In the genomic region with DNA sequence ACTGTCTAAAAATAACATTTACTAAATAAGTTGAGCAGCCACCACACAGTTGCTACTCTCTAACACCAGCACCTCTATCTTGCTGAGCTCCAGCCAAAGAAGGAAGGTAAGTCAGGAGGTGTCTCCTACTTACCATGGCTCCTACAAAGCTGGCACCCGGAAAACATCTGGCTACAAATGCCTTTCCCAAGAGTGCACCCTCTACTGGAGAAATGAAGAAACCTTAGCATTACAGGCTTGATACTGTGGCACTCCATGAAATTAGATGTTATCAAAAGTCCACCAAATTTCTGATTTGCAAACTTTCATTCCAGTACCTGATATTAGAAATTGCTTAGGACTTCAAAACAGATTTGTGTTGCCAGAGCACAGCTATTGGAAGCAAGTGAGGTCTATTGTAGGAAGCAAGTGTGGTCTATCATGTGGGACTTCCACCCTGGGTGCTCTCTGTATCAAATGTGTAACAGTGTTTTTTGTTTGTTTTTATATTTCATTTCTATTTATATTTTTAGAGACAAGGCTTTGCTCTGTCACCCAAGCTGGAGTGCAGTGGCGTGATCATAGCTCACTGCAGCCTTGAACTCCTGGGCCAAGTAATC, we compare ENCODE assay signal across 8 cellular contexts. TPM values are rescaled to one million over a fixed set of nuclear protein-coding genes. Genes with fewer than 3 reads are reported as not detected.
DNase-seq lines count a peak whose midpoint lies in the region; ATAC-seq, FAIRE-seq and TF ChIP-seq lines count a peak whose summit lies in the region.

No MANE protein-coding gene starts in this region.

- H3K18ac ChIP-seq in H9 (ENCODE audit: insufficient read length, low read depth, low read length): no peak overlapping the region

- H3K4me1 ChIP-seq in H9 (ENCODE audit: insufficient read depth, low read length) (peaks cover 5% of the 10 kb centered on the region; the same call in 1 of the 2 replicates), HepG2 (ENCODE audit: insufficient read depth, low read length) (peaks cover 80% of the 10 kb centered on the region), ascending aorta (no peaks in the 10 kb centered on the region)

- H3K27ac Mint-ChIP-seq in CD14-positive monocyte (no peak overlapping the region), H9 (no peak overlapping the region)

- ATAC-seq in HepG2: peak; percentile 52; the same call in 2 of the 3 replicates
- no peak for ATAC-seq in HG02884 (IDR thresholded peaks at IDR 0.05; ENCODE audit: unreplicated experiment)

- TF ChIP-seq POLR2A in HepG2 (IDR thresholded peaks at IDR 0.05; ENCODE audit: insufficient read depth in 1 of 2, low read depth in 2 of 2, low read length in 2 of 2): no peak

- H4K5ac ChIP-seq in H9 (ENCODE audit: insufficient read length, low read depth, low read length): no peak overlapping the region

- peaks cover 0 to 3% (median 0%) of the 10 kb centered on the region in 3 donors for H3K27me3 Mint-ChIP-seq in CD14-positive monocyte (ENCODE audit: low read depth in 3 of 3)
- H3K27me3 Mint-ChIP-seq in H9 (ENCODE audit: low read depth): peaks cover 2% of the 10 kb centered on the region; the same call in 1 of the 2 replicates

- no peak overlapping the region for H3K56ac ChIP-seq in H9 (ENCODE audit: insufficient read length, low read depth, low read length)

- no peak overlapping the region for H2BK12ac ChIP-seq in H9 (ENCODE audit: insufficient read length, low read depth, low read length)

- peak; percentile 60 for FAIRE-seq in HepG2 (lab: Jason Lieb, UNC)

- no peak overlapping the region for H3K14ac ChIP-seq in H9 (ENCODE audit: insufficient read depth, low read length)

- POLR2A ChIA-PET in HepG2 (lab: Yijun Ruan, JAX): interaction anchor here (1.1 kb wide), 1 partner anchor 25 kb away, joined by 7 read pairs; a partner anchor contains a TSS

- no peak overlapping the region for H2BK5ac ChIP-seq in H9 (ENCODE audit: insufficient read length, low read length)

- H3K4me2 ChIP-seq in H9 (ENCODE audit: insufficient read depth, insufficient read length, low read length): no peak overlapping the region
- no peak overlapping the region; the same call in 1 of the 2 replicates for H3K4me2 ChIP-seq in HepG2 (ENCODE audit: low read depth, low read length)

- H3K23ac ChIP-seq in H9 (ENCODE audit: insufficient read length, low read depth, low read length): no peak overlapping the region

- no peak overlapping the region for H3K4me3 Mint-ChIP-seq in CD14-positive monocyte
- no peak overlapping the region for H3K4me3 Mint-ChIP-seq in H9

- BruUV-seq in HepG2 (replicated peaks; lab: Mats Ljungman, UMichigan): no TSS peak

- H4K20me1 ChIP-seq in H9 (ENCODE audit: control insufficient read depth, insufficient read depth, insufficient read length) (no peaks in the 10 kb centered on the region), HepG2 (ENCODE audit: insufficient read depth, low read length) (no peaks in the 10 kb centered on the region)

- no peak for TF ChIP-seq RAD21 in HepG2 (CRISPR knock-in tag; IDR thresholded peaks at IDR 0.05)

- H3K4me1 Mint-ChIP-seq in CD14-positive monocyte (peaks cover 8% of the 10 kb centered on the region), H9 (peaks cover 23 to 38% of the 10 kb centered on the region in 2 experiments)

- no peak overlapping the region for H2BK120ac ChIP-seq in H9 (ENCODE audit: low read depth, low read length, poor library complexity, severe bottlenecking)

- in situ Hi-C loops in HepG2 (cut with HindIII; ENCODE audit: extremely low pct_ligation_motif_present, low pct_unique_long_range_greater_than_20kb): no loop called here

- intact Hi-C loops in CD14-positive monocyte (cut with micrococcal nuclease): no loop called here
- intact Hi-C loops in HepG2 (cut with micrococcal nuclease; ENCODE audit: unreplicated experiment): loop anchor here (2.0 kb wide), 1 partner anchor 17 kb away; no protein-coding TSS in a partner anchor
- intact Hi-C loops in ascending aorta (cut with DNase I): no loop called here

- no peak for TF ChIP-seq EP300 in HepG2 (IDR thresholded peaks at IDR 0.05; ENCODE audit: low read depth in 2 of 2, low read length in 2 of 2)
- no peak for TF ChIP-seq EP300 in HepG2 (CRISPR knock-in tag; IDR thresholded peaks at IDR 0.05; ENCODE audit: borderline replicate concordance)

- no peak overlapping the region for H3K9ac ChIP-seq in H9 (ENCODE audit: extremely low read depth, insufficient read length, low read length)
- no peak overlapping the region for H3K9ac ChIP-seq in HepG2 (ENCODE audit: insufficient read depth, low read depth, low read length)

- no peaks in the 10 kb centered on the region for H3K36me3 Mint-ChIP-seq in CD14-positive monocyte
- peaks cover 0 to 5% (median 1%) of the 10 kb centered on the region in 3 experiments; a peak in 4 of 7 replicates for H3K36me3 Mint-ChIP-seq in H9 (ENCODE audit: insufficient read depth in 1 of 3, low read depth in 3 of 3)

- H2BK20ac ChIP-seq in H9 (ENCODE audit: low read depth, low read length, poor library complexity, severe bottlenecking): no peak overlapping the region

- H3K9me3 ChIP-seq in H9 (ENCODE audit: control insufficient read depth, low read depth, low read length): no peaks in the 10 kb centered on the region
- H3K9me3 ChIP-seq in WERI-Rb-1 (ENCODE audit: severe bottlenecking): no peaks in the 10 kb centered on the region
- no peaks in the 10 kb centered on the region for H3K9me3 ChIP-seq in HepG2 (ENCODE audit: low read length)
- no peaks in the 10 kb centered on the region for H3K9me3 ChIP-seq in ascending aorta

- H3T11ph ChIP-seq in H9 (ENCODE audit: low read length): no peak overlapping the region

- H3K4ac ChIP-seq in H9 (ENCODE audit: low read depth, low read length): no peak overlapping the region

- no peak overlapping the region for H2BK15ac ChIP-seq in H9 (ENCODE audit: low read depth, low read length)

- DNase-seq in CD14-positive monocyte (ENCODE audit: low spot score) (no peak), H9 (no peak), WERI-Rb-1 (no peak), HepG2 (ENCODE audit: low spot score) (peak; percentile 36), GM19238 (ENCODE audit: insufficient read length, low spot score) (no peak), NCI-H187 (lab: John Stamatoyannopoulos, UW) (no peak), ascending aorta (ENCODE audit: low spot score in 2 of 2) (no peak)

- H4K8ac ChIP-seq in H9 (replicated peaks; ENCODE audit: insufficient read length, low read depth, low read length): no peak overlapping the region

- no peak overlapping the region for H2AK5ac ChIP-seq in H9 (ENCODE audit: insufficient read length, low read length)

- H3K9me3 Mint-ChIP-seq in CD14-positive monocyte: peaks cover 0 to 5% (median 0%) of the 10 kb centered on the region in 7 donors
- 0 out of 5 replicates have a peak, but pooled peaks cover 0 to 4% of the 10 kb centered on the region in 2 experiments for H3K9me3 Mint-ChIP-seq in H9

- H3K23me2 ChIP-seq in H9 (ENCODE audit: insufficient read length, low read depth, low read length, poor library complexity, severe bottlenecking): no peaks in the 10 kb centered on the region

- H3K4me3 ChIP-seq in WERI-Rb-1 (ENCODE audit: low read depth, low read length) (no peak overlapping the region), HepG2 (replicated peaks in 1 of 3; ENCODE audit: insufficient read depth in 1 of 3, low read depth in 2 of 3, low read length in 3 of 3) (no peak overlapping the region), ascending aorta (no peak overlapping the region)

- no peaks in the 10 kb centered on the region for H3K36me3 ChIP-seq in WERI-Rb-1
- H3K36me3 ChIP-seq in HepG2 (replicated peaks in 1 of 2; ENCODE audit: control insufficient read depth in 1 of 2, insufficient read depth in 2 of 2, low read length in 2 of 2): no peaks in the 10 kb centered on the region
- no peaks in the 10 kb centered on the region for H3K36me3 ChIP-seq in ascending aorta

- no peak overlapping the region for H2AFZ ChIP-seq in H9 (ENCODE audit: low read length)
- no peak overlapping the region for H2AFZ ChIP-seq in HepG2 (ENCODE audit: low read length)

- TF ChIP-seq CTCF in CD14-positive monocyte (IDR thresholded peaks at IDR 0.05): peak; percentile 74
- TF ChIP-seq CTCF in H9 (conservative IDR thresholded peaks at IDR 0.05): peak; percentile 76
- peak; percentile 57 for TF ChIP-seq CTCF in WERI-Rb-1 (IDR thresholded peaks at IDR 0.05; ENCODE audit: low read depth, low read length)
- peak; percentile 58 for TF ChIP-seq CTCF in HepG2 (CRISPR knock-in tag; IDR thresholded peaks at IDR 0.05)
- TF ChIP-seq CTCF in ascending aorta (IDR thresholded peaks at IDR 0.05): peak in 1 of 3 experiments; percentile 39

- H3K27me3 ChIP-seq in H9 (ENCODE audit: insufficient read depth, low read length) (no peaks in the 10 kb centered on the region), WERI-Rb-1 (ENCODE audit: insufficient read depth, low read depth, severe bottlenecking) (no peaks in the 10 kb centered on the region), HepG2 (ENCODE audit: control insufficient read depth in 1 of 2, insufficient read depth in 2 of 2, low read length in 2 of 2) (no peaks in the 10 kb centered on the region), ascending aorta (no peaks in the 10 kb centered on the region)

- H3K79me2 ChIP-seq in H9 (ENCODE audit: insufficient read depth, low read length) (no peaks in the 10 kb centered on the region), HepG2 (ENCODE audit: insufficient read depth, low read length) (no peaks in the 10 kb centered on the region)

- H3K27ac ChIP-seq in H9 (ENCODE audit: insufficient read length, low read depth, low read length) (no peak overlapping the region), WERI-Rb-1 (no peak overlapping the region), HepG2 (ENCODE audit: extremely low read length, insufficient read depth, low read length) (no peak overlapping the region), ascending aorta (no peak overlapping the region)

- CTCF ChIA-PET in HepG2 (lab: Yijun Ruan, JAX; ENCODE audit: low intra/inter-chr PET ratio, low total read pairs): no interaction called here

- no peaks in the 10 kb centered on the region for H3K79me1 ChIP-seq in H9 (ENCODE audit: insufficient read depth, low read depth, low read length, poor library complexity, severe bottlenecking)

- no peak overlapping the region for H4K91ac ChIP-seq in H9 (ENCODE audit: insufficient read length, low read depth, low read length)

- no CpG with 5 or more reads among the region's 2 CpGs for WGBS in H9 (ENCODE audit: extremely low coverage, insufficient read length, low lambda C conversion rate)
- WGBS in HepG2 (ENCODE audit: low lambda C conversion rate): 71% methylated on average over 2 of the region's 2 CpGs

RNA-seq across cellular contexts. Expression of a gene that starts 25.7 kb away (rescaled TPM):
- polyA plus RNA-seq in CD14-positive monocyte: 10 to 100 TPM; 44.4 to 46.6 TPM
- 12.0 TPM in 2 replicates for total RNA-seq in H9 (2021)
- total RNA-seq in HepG2 (2016; rRNA removed; fragmentation: Illumina TruSeq; extraction: Trizol): 37.2 and 56.5 TPM in 2 replicates
- 7.6 and 10.1 TPM in 2 replicates for total RNA-seq in HepG2 (2016; cell fraction: cytosol; rRNA removed; fragmentation: Illumina TruSeq; extraction: Trizol; ENCODE audit: low read depth)
- 35.6 and 54.0 TPM in 2 replicates for total RNA-seq in HepG2 (2016; cell fraction: insoluble cytoplasmic fraction; rRNA removed; fragmentation: Illumina TruSeq; extraction: Trizol)
- total RNA-seq in HepG2 (2016; cell fraction: membrane; rRNA removed; fragmentation: Illumina TruSeq; extraction: Trizol): 27.8 and 28.5 TPM in 2 replicates
- total RNA-seq in HepG2 (2016; cell fraction: nucleus; rRNA removed; fragmentation: Illumina TruSeq; extraction: Trizol): 12.9 and 19.7 TPM in 2 replicates
- 15.5 and 18.2 TPM in 2 replicates for polyA plus RNA-seq in HepG2 (2011; rRNA removed)
- 7.6 and 12.8 TPM in 2 replicates for polyA plus RNA-seq in HepG2 (2011; cell fraction: cytosol; rRNA removed)
- polyA plus RNA-seq in HepG2 (2011; cell fraction: nucleus; rRNA removed): 3.0 and 4.3 TPM in 2 replicates
- polyA plus RNA-seq in HepG2 (2012): 23.4 and 28.5 TPM in 2 replicates
- polyA plus RNA-seq in HepG2 (2016; cell fraction: cytosol; fragmentation: Illumina TruSeq; extraction: Trizol; ENCODE audit: low read depth): 10.0 and 12.2 TPM in 2 replicates
- polyA plus RNA-seq in HepG2 (2016; cell fraction: insoluble cytoplasmic fraction; fragmentation: Illumina TruSeq; extraction: Trizol; ENCODE audit: low read depth): 51.8 and 54.0 TPM in 2 replicates
- polyA plus RNA-seq in HepG2 (2016; cell fraction: membrane; fragmentation: Illumina TruSeq; extraction: Trizol; ENCODE audit: low read depth): 26.0 and 26.7 TPM in 2 replicates
- polyA plus RNA-seq in HepG2 (2016; cell fraction: nucleus; fragmentation: Illumina TruSeq; extraction: Trizol; ENCODE audit: insufficient read depth, low read depth): 20.2 and 24.4 TPM in 2 replicates
- 4.2 and 5.1 TPM in 2 replicates for polyA minus RNA-seq in HepG2 (2011; rRNA and poly(A)+ RNA removed; ENCODE audit: low replicate concordance)
- 13.5 and 15.4 TPM in 2 replicates for polyA minus RNA-seq in HepG2 (2011; cell fraction: cytosol; rRNA and poly(A)+ RNA removed)
- polyA minus RNA-seq in HepG2 (2011; cell fraction: nucleus; rRNA and poly(A)+ RNA removed): 8.2 and 11.7 TPM in 2 replicates
- total RNA-seq in ascending aorta: 8.9 TPM

RNA-seq across cellular contexts. Expression of a gene that starts 39.1 kb away (rescaled TPM):
- 10 to 100 TPM in 1 of 2 donors, 1 to 10 TPM in 1; 8.4 to 15.4 TPM for polyA plus RNA-seq in CD14-positive monocyte
- 33.7 and 35.6 TPM in 2 replicates for total RNA-seq in H9 (2021)
- total RNA-seq in HepG2 (2016; rRNA removed; fragmentation: Illumina TruSeq; extraction: Trizol): 0.18 and 0.55 TPM in 2 replicates
- total RNA-seq in HepG2 (2016; cell fraction: cytosol; rRNA removed; fragmentation: Illumina TruSeq; extraction: Trizol; ENCODE audit: low read depth): under 0.01 and 0.10 TPM in 2 replicates
- 0.61 and 0.82 TPM in 2 replicates for total RNA-seq in HepG2 (2016; cell fraction: insoluble cytoplasmic fraction; rRNA removed; fragmentation: Illumina TruSeq; extraction: Trizol)
- 0.15 and 0.76 TPM in 2 replicates for total RNA-seq in HepG2 (2016; cell fraction: membrane; rRNA removed; fragmentation: Illumina TruSeq; extraction: Trizol)
- 0.31 and 1.8 TPM in 2 replicates for total RNA-seq in HepG2 (2016; cell fraction: nucleus; rRNA removed; fragmentation: Illumina TruSeq; extraction: Trizol)
- polyA plus RNA-seq in HepG2 (2011; rRNA removed): 1.7 and 2.1 TPM in 2 replicates
- 2.2 TPM in 2 replicates for polyA plus RNA-seq in HepG2 (2011; cell fraction: cytosol; rRNA removed)
- 0.47 and 0.85 TPM in 2 replicates for polyA plus RNA-seq in HepG2 (2011; cell fraction: nucleus; rRNA removed)
- polyA plus RNA-seq in HepG2 (2012): 8.4 and 9.4 TPM in 2 replicates
- 0.01 and 0.24 TPM in 2 replicates for polyA plus RNA-seq in HepG2 (2016; cell fraction: cytosol; fragmentation: Illumina TruSeq; extraction: Trizol; ENCODE audit: low read depth)
- polyA plus RNA-seq in HepG2 (2016; cell fraction: insoluble cytoplasmic fraction; fragmentation: Illumina TruSeq; extraction: Trizol; ENCODE audit: low read depth): 0.16 and 0.25 TPM in 2 replicates
- 0.09 TPM in 2 replicates for polyA plus RNA-seq in HepG2 (2016; cell fraction: membrane; fragmentation: Illumina TruSeq; extraction: Trizol; ENCODE audit: low read depth)
- polyA plus RNA-seq in HepG2 (2016; cell fraction: nucleus; fragmentation: Illumina TruSeq; extraction: Trizol; ENCODE audit: insufficient read depth, low read depth): 0.60 and 1.0 TPM in 2 replicates
- 3.8 and 4.7 TPM in 2 replicates for polyA minus RNA-seq in HepG2 (2011; rRNA and poly(A)+ RNA removed; ENCODE audit: low replicate concordance)
- 1.4 and 4.9 TPM in 2 replicates for polyA minus RNA-seq in HepG2 (2011; cell fraction: cytosol; rRNA and poly(A)+ RNA removed)
- polyA minus RNA-seq in HepG2 (2011; cell fraction: nucleus; rRNA and poly(A)+ RNA removed): 0.77 and 1.1 TPM in 2 replicates
- total RNA-seq in ascending aorta: 0.21 TPM

Comparison
In these comparisons a context has a peak if more than half of its experiments do, and no peak if none do; other contexts are left out.
1. RNA of a gene that starts 39.1 kb away (total RNA-seq): 33.7 to 35.6 TPM in H9; under 0.01 to 1.8 TPM in HepG2 and 0.21 TPM in ascending aorta (single experiment); every median in the first group is over 10 times any median in the second.